ENCODE assay signal across 18 cellular contexts in the genomic region with DNA sequence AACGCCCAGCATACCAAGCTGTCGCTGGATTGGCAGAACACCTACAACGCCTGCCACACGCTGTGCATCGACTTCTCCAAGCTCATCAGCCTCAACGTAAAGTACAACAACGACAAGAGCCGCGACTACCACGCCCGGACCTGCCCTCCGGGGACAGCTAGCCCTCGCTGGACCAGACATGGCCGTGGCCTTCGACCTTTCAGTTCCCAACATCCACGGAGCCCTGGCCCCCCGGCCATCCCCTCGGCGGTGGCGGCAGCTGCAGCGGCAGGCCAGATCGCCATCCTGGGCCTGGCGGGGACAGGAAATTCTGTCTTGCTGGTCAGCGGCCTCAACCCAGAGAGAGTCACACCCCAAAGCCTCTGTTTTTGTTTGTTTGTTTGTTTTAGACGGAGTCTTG.
A peak's percentile ranks its signal among the peaks of the same experiment; 100 is the strongest.
DNase-seq lines count a peak whose midpoint lies in the region; ATAC-seq and TF ChIP-seq lines count a peak whose summit lies in the region.
"Had no signal": no experiment of that assay in that cellular context is flagged by ENCODE, and none has a peak within 500 bp of the region (broad histone marks: within the 10 kb centered on the region; RNA-seq: fewer than 3 reads in every experiment).

No MANE protein-coding gene starts in this region.

- no peak overlapping the region for H4K8ac ChIP-seq in IMR-90 (ENCODE audit: low read depth in 2 of 2, low read length in 2 of 2)

- no peak overlapping the region for H3K4me3 ChIP-seq in IMR-90 (ENCODE audit: insufficient read depth, low read depth, low read length)
- H3K4me3 ChIP-seq: GM23248, K562 had no signal

- intact Hi-C loops in IMR-90 (cut with micrococcal nuclease): no loop called here

- H3K36me3 ChIP-seq in IMR-90 (ENCODE audit: control insufficient read depth, insufficient read depth, low read length): no peaks in the 10 kb centered on the region

- peak overlapping the region; percentile 49 for H2AK9ac ChIP-seq in IMR-90 (replicated peaks; ENCODE audit: low read depth, low read length, poor library complexity)

- no peak overlapping the region for H2BK120ac ChIP-seq in IMR-90 (ENCODE audit: low read depth, low read length)

- CTCF ChIA-PET in IMR-90 (lab: Yijun Ruan, JAX): no interaction called here

- TF ChIP-seq POLR2A in IMR-90 (IDR thresholded peaks at IDR 0.05; ENCODE audit: low read depth, low read length): no peak

- H3K14ac ChIP-seq in IMR-90 (replicated peaks; ENCODE audit: low read depth, low read length): no peak overlapping the region

- H2BK15ac ChIP-seq in IMR-90 (ENCODE audit: low read depth, low read length): no peak overlapping the region

- H2AK5ac ChIP-seq in IMR-90 (ENCODE audit: low read depth, low read length): no peak overlapping the region

- ATAC-seq in IMR-90 (ENCODE audit: low read depth) (no peak), GM18861 (IDR thresholded peaks at IDR 0.05; ENCODE audit: unreplicated experiment) (no peak)
- ATAC-seq: HCT116, K562 had no signal

- H3K4me2 ChIP-seq in IMR-90 (ENCODE audit: low read depth, low read length): no peak overlapping the region

- no peaks in the 10 kb centered on the region for H3K79me1 ChIP-seq in IMR-90 (ENCODE audit: low read depth in 1 of 2, low read length in 2 of 2)

- BruUV-seq in IMR-90 (replicated peaks; lab: Mats Ljungman, UMichigan): no TSS peak

- no peak for TF ChIP-seq RAD21 in IMR-90 (IDR thresholded peaks at IDR 0.05; ENCODE audit: low read length)

- no peak overlapping the region for H2AFZ ChIP-seq in IMR-90 (replicated peaks; ENCODE audit: low read length, poor library complexity)
- H2AFZ ChIP-seq: GM23248 had no signal

- peaks cover 7% of the 10 kb centered on the region for H3K4me1 ChIP-seq in IMR-90 (ENCODE audit: control insufficient read depth, insufficient read depth, low read length)

- no peak overlapping the region for H3K4ac ChIP-seq in IMR-90 (ENCODE audit: low read depth, low read length)

- H4K20me1 ChIP-seq in IMR-90 (ENCODE audit: insufficient read depth, low read length): no peaks in the 10 kb centered on the region

- POLR2A ChIA-PET in IMR-90 (lab: Charles Lee; ENCODE audit: unreplicated experiment): no interaction called here

- no peak overlapping the region for H4K5ac ChIP-seq in IMR-90 (ENCODE audit: low read depth, low read length)

- H3K18ac ChIP-seq in IMR-90 (ENCODE audit: low read depth, low read length): no peak overlapping the region

- TF ChIP-seq CTCF in IMR-90 (conservative IDR thresholded peaks at IDR 0.05; ENCODE audit: low read depth, low read length): no peak

- H3K9me1 ChIP-seq in IMR-90 (ENCODE audit: insufficient read depth, low read length): peaks cover 8% of the 10 kb centered on the region; the same call in 1 of the 2 replicates

- H3K9me3 ChIP-seq in IMR-90 (ENCODE audit: control insufficient read depth, insufficient read depth, low read length): no peaks in the 10 kb centered on the region

- no peak overlapping the region for H3K23ac ChIP-seq in IMR-90 (ENCODE audit: low read depth, low read length)

- H3K27me3 ChIP-seq in IMR-90 (ENCODE audit: control insufficient read depth, insufficient read depth, low read length) (no peaks in the 10 kb centered on the region), layer of hippocampus (ENCODE audit: control insufficient read depth, insufficient read depth, low read length) (no peaks in the 10 kb centered on the region)

- H3K9ac ChIP-seq in IMR-90 (ENCODE audit: low read depth, low read length): no peak overlapping the region
- H3K9ac ChIP-seq: GM23248 had no signal

- no peak for DNase-seq in IMR-90
- DNase-seq in caudate nucleus (lab: John Stamatoyannopoulos, UW): no peak
- DNase-seq in SHP77 (lab: John Stamatoyannopoulos, UW): no peak
- no peak for DNase-seq in EL
- DNase-seq: ACHN; AML-193; CD4-positive, alpha-beta T cell; DMS153; DMS79; GF-D8; GM23248; HFFc6 had no signal

- in situ Hi-C loops in IMR-90 (cut with MboI; ENCODE audit: low sequenced_read_pairs): no loop called here

- no peak overlapping the region for H3K56ac ChIP-seq in IMR-90 (ENCODE audit: extremely low read depth, insufficient read depth, low read length)

- H2BK5ac ChIP-seq in IMR-90 (ENCODE audit: low read depth, low read length, poor library complexity, severe bottlenecking): no peak overlapping the region

- H4K91ac ChIP-seq in IMR-90 (ENCODE audit: insufficient read depth, low read depth, low read length): no peak overlapping the region

- 95% methylated on average over 7 of the region's 25 CpGs; no CpG with 5 or more reads in 1 of the 2 experiments for WGBS in IMR-90 (ENCODE audit: extremely low coverage in 2 of 2, insufficient read length in 1 of 2), 2 experiments

- no peak overlapping the region for H2BK20ac ChIP-seq in IMR-90 (ENCODE audit: low read depth, low read length)

- H3K27ac ChIP-seq in IMR-90 (ENCODE audit: insufficient read depth, low read length) (no peak overlapping the region), caudate nucleus (ENCODE audit: low read depth, low read length) (peak overlapping the region; percentile 83), layer of hippocampus (ENCODE audit: low read depth, low read length) (peak overlapping the region; percentile 86), temporal lobe (ENCODE audit: low read depth, low read length) (peak overlapping the region; percentile 86)
- H3K27ac ChIP-seq: C4-2B, GM23248 had no signal

- dilution Hi-C loops in IMR-90 (cut with HindIII; ENCODE audit: low sequenced_read_pairs, unreplicated experiment): no loop called here

TF ChIP-seq in IMR-90, 13 proteins besides CTCF, POLR2A, EP300 and RAD21:
- no peak for TF ChIP-seq NFE2L2 (IDR thresholded peaks at IDR 0.05; ENCODE audit: low read depth, low read length)
- no peak for TF ChIP-seq MXI1 (IDR thresholded peaks at IDR 0.05; ENCODE audit: borderline replicate concordance, low read depth, low read length)
- no peak for TF ChIP-seq BHLHE40 (IDR thresholded peaks at IDR 0.05; ENCODE audit: low read depth, low read length)
- no peak for TF ChIP-seq MAFK (IDR thresholded peaks at IDR 0.05; ENCODE audit: low read depth, low read length)
- TF ChIP-seq, protein P1, sequence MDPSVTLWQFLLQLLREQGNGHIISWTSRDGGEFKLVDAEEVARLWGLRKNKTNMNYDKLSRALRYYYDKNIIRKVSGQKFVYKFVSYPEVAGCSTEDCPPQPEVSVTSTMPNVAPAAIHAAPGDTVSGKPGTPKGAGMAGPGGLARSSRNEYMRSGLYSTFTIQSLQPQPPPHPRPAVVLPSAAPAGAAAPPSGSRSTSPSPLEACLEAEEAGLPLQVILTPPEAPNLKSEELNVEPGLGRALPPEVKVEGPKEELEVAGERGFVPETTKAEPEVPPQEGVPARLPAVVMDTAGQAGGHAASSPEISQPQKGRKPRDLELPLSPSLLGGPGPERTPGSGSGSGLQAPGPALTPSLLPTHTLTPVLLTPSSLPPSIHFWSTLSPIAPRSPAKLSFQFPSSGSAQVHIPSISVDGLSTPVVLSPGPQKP (IDR thresholded peaks at IDR 0.05; ENCODE audit: borderline replicate concordance, low read depth, low read length): no peak
- TF ChIP-seq RCOR1 (IDR thresholded peaks at IDR 0.05; ENCODE audit: insufficient replicate concordance, low read length): no peak
- TF ChIP-seq FOS (IDR thresholded peaks at IDR 0.05; ENCODE audit: low read depth, low read length): no peak
- TF ChIP-seq CEBPB (IDR thresholded peaks at IDR 0.05; ENCODE audit: low read depth, low read length): no peak
- no peak for TF ChIP-seq RFX5 (IDR thresholded peaks at IDR 0.05; ENCODE audit: low read depth, low read length)
- TF ChIP-seq, protein P2, sequence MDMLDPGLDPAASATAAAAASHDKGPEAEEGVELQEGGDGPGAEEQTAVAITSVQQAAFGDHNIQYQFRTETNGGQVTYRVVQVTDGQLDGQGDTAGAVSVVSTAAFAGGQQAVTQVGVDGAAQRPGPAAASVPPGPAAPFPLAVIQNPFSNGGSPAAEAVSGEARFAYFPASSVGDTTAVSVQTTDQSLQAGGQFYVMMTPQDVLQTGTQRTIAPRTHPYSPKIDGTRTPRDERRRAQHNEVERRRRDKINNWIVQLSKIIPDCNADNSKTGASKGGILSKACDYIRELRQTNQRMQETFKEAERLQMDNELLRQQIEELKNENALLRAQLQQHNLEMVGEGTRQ (IDR thresholded peaks at IDR 0.05; ENCODE audit: low read depth, low read length): no peak
- no peak for TF ChIP-seq SMC3 (IDR thresholded peaks at IDR 0.05; ENCODE audit: low read depth, low read length)
- no peak for TF ChIP-seq CHD1 (IDR thresholded peaks at IDR 0.05; ENCODE audit: low read depth, low read length)
- no peak for TF ChIP-seq MAZ (IDR thresholded peaks at IDR 0.05; ENCODE audit: borderline replicate concordance, low read depth, low read length)
